In the genomic region with DNA sequence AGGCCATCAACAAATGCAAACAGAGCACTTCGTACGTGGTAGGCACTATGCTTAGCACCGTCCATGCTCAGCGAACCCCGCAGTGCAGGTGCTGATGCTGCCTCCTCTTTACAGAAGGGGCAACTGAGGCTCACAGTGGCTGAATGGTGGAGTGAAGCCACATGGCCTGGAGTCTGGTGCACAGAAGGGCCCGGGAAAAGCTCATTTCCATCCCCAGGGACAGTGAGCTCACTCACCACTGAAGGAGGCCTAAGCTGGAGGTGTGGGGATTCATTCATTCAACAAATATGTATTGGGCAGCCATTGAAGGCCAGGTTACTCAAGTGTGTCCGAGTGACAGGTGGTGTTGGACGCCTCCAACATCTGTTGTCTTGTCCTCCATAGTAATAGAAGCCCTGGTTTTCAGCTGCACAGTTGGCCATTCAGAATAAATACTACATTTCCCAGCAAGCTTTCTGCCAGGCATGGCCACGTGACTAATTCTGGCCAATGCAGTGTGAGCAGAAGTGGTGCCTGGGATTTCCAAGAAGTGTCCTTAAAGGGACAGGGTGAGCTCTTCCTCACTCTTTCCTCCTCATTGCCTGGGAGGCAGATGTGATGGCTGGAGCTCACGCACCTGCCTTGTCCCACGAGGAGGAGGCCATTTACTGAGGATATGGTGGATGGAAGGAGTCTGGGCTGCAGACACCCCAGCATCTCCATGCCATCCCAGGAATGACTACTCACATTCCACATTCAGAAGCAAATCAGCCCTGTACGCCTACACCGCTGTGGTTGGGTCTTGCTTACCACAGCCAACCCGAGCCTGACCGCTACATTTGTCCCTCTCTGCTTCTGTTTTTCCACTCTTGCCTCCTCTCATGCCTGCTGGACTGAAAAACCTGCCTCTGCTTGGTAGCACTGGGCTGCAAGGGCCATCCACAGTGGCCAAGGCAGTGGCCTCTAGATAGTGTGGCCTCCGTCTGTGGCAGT, we compare ENCODE assay signal across 16 cellular contexts. TPM values are rescaled to one million over a fixed set of nuclear protein-coding genes. Genes with fewer than 3 reads are reported as not detected.
DNase-seq lines count a peak whose midpoint lies in the region; ATAC-seq and TF ChIP-seq lines count a peak whose summit lies in the region.
"Had no signal": no experiment of that assay in that cellular context is flagged by ENCODE, and none has a peak within 500 bp of the region (broad histone marks: within the 10 kb centered on the region; RNA-seq: fewer than 3 reads in every experiment).

No MANE protein-coding gene starts in this region.

- H3K36me3 ChIP-seq in left ventricle myocardium inferior, result no peaks in the 10 kb centered on the region
- H3K36me3 ChIP-seq in testis (ENCODE audit: low read depth, missing control alignments), result no peaks in the 10 kb centered on the region
- H3K36me3 ChIP-seq in esophagus muscularis mucosa, result no peaks in the 10 kb centered on the region
- H3K36me3 ChIP-seq: prostate gland had no signal

- TF ChIP-seq POLR2A in testis (IDR thresholded peaks at IDR 0.05) (no peak), esophagus muscularis mucosa (IDR thresholded peaks at IDR 0.05; ENCODE audit: low read depth) (no peak)

- H3K4me1 Mint-ChIP-seq in activated T-helper 17 cell treated with anti-CD3 and anti-CD28 coated beads, Interleukin-2, amount 50 U/mL, for 72 hours, result no peaks in the 10 kb centered on the region
- H3K4me1 Mint-ChIP-seq: activated CD4-positive, alpha-beta T cell treated with anti-CD3 and anti-CD28 coated beads, Interleukin-2, amount 10 ng/mL, durations not matched to agents 24 days and 14 days had no signal

- no peak overlapping the region for H3K27ac Mint-ChIP-seq in activated T-helper 17 cell treated with anti-CD3 and anti-CD28 coated beads, Interleukin-2, amount 50 U/mL, for 72 hours
- H3K27ac Mint-ChIP-seq: activated CD4-positive, alpha-beta T cell treated with anti-CD3 and anti-CD28 coated beads, Interleukin-2, amount 10 ng/mL, durations not matched to agents 24 days and 14 days; dendritic cell treated with granulocyte-macrophage colony-stimulating factor and Interleukin-4, amounts not matched to agents 40 ng/mL and 50 ng/mL, for 4 days had no signal

- intact Hi-C loops in Right ventricle myocardium inferior (cut with DNase I) (no loop called here), left ventricle myocardium inferior (cut with micrococcal nuclease) (no loop called here), testis (cut with DNase I; ENCODE audit: low total_unique reads) (no loop called here), esophagus muscularis mucosa (cut with DNase I) (no loop called here)

- ATAC-seq in Right ventricle myocardium inferior (no peak), HG03571 (IDR thresholded peaks at IDR 0.05; ENCODE audit: unreplicated experiment) (no peak)
- ATAC-seq in activated T-helper 17 cell treated with anti-CD3 and anti-CD28 coated beads, Interleukin-2, amount 50 U/mL, for 72 hours (replicated peaks), result peak; percentile 37

- H3K36me3 Mint-ChIP-seq in activated T-helper 17 cell treated with anti-CD3 and anti-CD28 coated beads, Interleukin-2, amount 50 U/mL, for 72 hours (ENCODE audit: low read depth), result no peaks in the 10 kb centered on the region

- no peaks in the 10 kb centered on the region for H3K4me1 ChIP-seq in left ventricle myocardium inferior
- no peaks in the 10 kb centered on the region for H3K4me1 ChIP-seq in testis
- H3K4me1 ChIP-seq in esophagus muscularis mucosa, result no peaks in the 10 kb centered on the region
- H3K4me1 ChIP-seq: prostate gland had no signal

- H3K4me3 ChIP-seq in left ventricle myocardium inferior, result no peak overlapping the region
- no peak overlapping the region for H3K4me3 ChIP-seq in testis
- no peak overlapping the region for H3K4me3 ChIP-seq in esophagus muscularis mucosa
- H3K4me3 ChIP-seq: prostate gland had no signal

- peak; percentile 41 for DNase-seq in Right ventricle myocardium inferior (ENCODE audit: missing footprints)
- no peak for DNase-seq in left ventricle myocardium inferior
- DNase-seq in NCI-H446 treated with DMSO at 0.1 percent for 48 hours (lab: John Stamatoyannopoulos, UW), result peak; percentile 99
- peak; percentile 33 for DNase-seq in testis
- no peak for DNase-seq in GM20000 (ENCODE audit: low spot score)
- DNase-seq in esophagus muscularis mucosa (ENCODE audit: extremely low spot score), result no peak
- DNase-seq: activated CD4-positive, alpha-beta T cell treated with anti-CD3 and anti-CD28 coated beads, Interleukin-2, amount 10 ng/mL, durations not matched to agents 24 days and 14 days; activated naive CD4-positive, alpha-beta T cell treated with anti-CD3 and anti-CD28 coated beads, Interleukin-2, amount 50 U/mL, for 16 hours; NCI-H1436; stimulated activated CD4-positive, alpha-beta T cell treated with anti-CD3 and anti-CD28 coated beads, Interleukin-4, amount 100 ng/mL, for 4 hours had no signal

- H3K27me3 ChIP-seq in left ventricle myocardium inferior (ENCODE audit: low read depth) (peaks cover 63% of the 10 kb centered on the region), testis (no peaks in the 10 kb centered on the region), esophagus muscularis mucosa (peaks cover 0 to 61% (median 0%) of the 10 kb centered on the region in 4 donors)

- TF ChIP-seq CTCF in left ventricle myocardium inferior (IDR thresholded peaks at IDR 0.05; ENCODE audit: borderline replicate concordance) (no peak), testis (IDR thresholded peaks at IDR 0.05) (no peak), GM20000 (IDR thresholded peaks at IDR 0.05; ENCODE audit: extremely low read depth, missing control alignments) (no peak), esophagus muscularis mucosa (IDR thresholded peaks at IDR 0.05) (no peak)

- peaks cover 6% of the 10 kb centered on the region for H3K9me3 ChIP-seq in left ventricle myocardium inferior (replicated peaks)
- no peaks in the 10 kb centered on the region for H3K9me3 ChIP-seq in testis
- H3K9me3 ChIP-seq in esophagus muscularis mucosa, result peaks cover 0 to 5% (median 0%) of the 10 kb centered on the region in 4 donors
- H3K9me3 ChIP-seq: prostate gland had no signal

- 79 to 84% methylated on average over 10 to 16 of the region's 16 CpGs for WGBS in testis, 2 donors
- WGBS in esophagus muscularis mucosa, result 78% methylated on average over 16 of the region's 16 CpGs

- H3K27ac ChIP-seq in left ventricle myocardium inferior (replicated peaks), result no peak overlapping the region
- H3K27ac ChIP-seq in testis, result no peak overlapping the region
- no peak overlapping the region for H3K27ac ChIP-seq in esophagus muscularis mucosa (replicated peaks in 1 of 4)
- H3K27ac ChIP-seq: prostate gland had no signal

- H3K9me3 Mint-ChIP-seq in activated T-helper 17 cell treated with anti-CD3 and anti-CD28 coated beads, Interleukin-2, amount 50 U/mL, for 72 hours, result no peaks in the 10 kb centered on the region
- H3K9me3 Mint-ChIP-seq: activated CD4-positive, alpha-beta T cell treated with anti-CD3 and anti-CD28 coated beads, Interleukin-2, amount 10 ng/mL, durations not matched to agents 24 days and 14 days had no signal

- H3K4me3 Mint-ChIP-seq in activated T-helper 17 cell treated with anti-CD3 and anti-CD28 coated beads, Interleukin-2, amount 50 U/mL, for 72 hours, result no peak overlapping the region
- H3K4me3 Mint-ChIP-seq: activated CD4-positive, alpha-beta T cell treated with anti-CD3 and anti-CD28 coated beads, Interleukin-2, amount 10 ng/mL, durations not matched to agents 24 days and 14 days; dendritic cell treated with granulocyte-macrophage colony-stimulating factor and Interleukin-4, amounts not matched to agents 40 ng/mL and 50 ng/mL, for 4 days had no signal

- TF ChIP-seq EP300 in esophagus muscularis mucosa (IDR thresholded peaks at IDR 0.05), result no peak

- H3K27me3 Mint-ChIP-seq in activated T-helper 17 cell treated with anti-CD3 and anti-CD28 coated beads, Interleukin-2, amount 50 U/mL, for 72 hours, result peaks cover 14% of the 10 kb centered on the region
- H3K27me3 Mint-ChIP-seq: activated CD4-positive, alpha-beta T cell treated with anti-CD3 and anti-CD28 coated beads, Interleukin-2, amount 10 ng/mL, durations not matched to agents 24 days and 14 days had no signal

RNA-seq across cellular contexts. Expression of a gene that starts 2.3 kb away (rescaled TPM):
- total RNA-seq in Right ventricle myocardium inferior, result not detected
- total RNA-seq in left ventricle myocardium inferior, result not detected
- not detected for total RNA-seq in activated T-helper 17 cell treated with anti-CD3 and anti-CD28 coated beads, Interleukin-2, amount 50 U/mL, for 72 hours
- total RNA-seq in testis, result 100 to 1,000 TPM in 1 of 2 donors, 10 to 100 TPM in 1; 74.1 to 137 TPM
- 147 TPM for polyA plus RNA-seq in testis (ENCODE audit: insufficient read depth, low read depth, low replicate concordance)
- not detected for total RNA-seq in esophagus muscularis mucosa
- total RNA-seq: activated CD4-positive, alpha-beta T cell treated with anti-CD3 and anti-CD28 coated beads, Interleukin-2, amount 10 ng/mL, durations not matched to agents 24 days and 14 days; glomerular endothelial cell had no signal
- polyA plus RNA-seq: BJ had no signal

Comparison
In these comparisons a context has a peak if more than half of its experiments do, and no peak if none do; other contexts are left out.
1. DNase-seq: peak in Right ventricle myocardium inferior (single experiment), NCI-H446 treated with DMSO at 0.1 percent for 48 hours (single experiment) and testis (single experiment); none in left ventricle myocardium inferior (single experiment), GM20000 (single experiment) and esophagus muscularis mucosa (single experiment).
2. RNA of a gene that starts 2.3 kb away (total RNA-seq): 74.1 to 137 TPM in testis; not detected in Right ventricle myocardium inferior (single experiment), not detected in left ventricle myocardium inferior (single experiment), not detected in activated T-helper 17 cell treated with anti-CD3 and anti-CD28 coated beads, Interleukin-2, amount 50 U/mL, for 72 hours and not detected in esophagus muscularis mucosa; every median in the first group is over 10 times any median in the second.